Comparison of ENCODE assay signal across 8 cellular contexts in the genomic region with DNA sequence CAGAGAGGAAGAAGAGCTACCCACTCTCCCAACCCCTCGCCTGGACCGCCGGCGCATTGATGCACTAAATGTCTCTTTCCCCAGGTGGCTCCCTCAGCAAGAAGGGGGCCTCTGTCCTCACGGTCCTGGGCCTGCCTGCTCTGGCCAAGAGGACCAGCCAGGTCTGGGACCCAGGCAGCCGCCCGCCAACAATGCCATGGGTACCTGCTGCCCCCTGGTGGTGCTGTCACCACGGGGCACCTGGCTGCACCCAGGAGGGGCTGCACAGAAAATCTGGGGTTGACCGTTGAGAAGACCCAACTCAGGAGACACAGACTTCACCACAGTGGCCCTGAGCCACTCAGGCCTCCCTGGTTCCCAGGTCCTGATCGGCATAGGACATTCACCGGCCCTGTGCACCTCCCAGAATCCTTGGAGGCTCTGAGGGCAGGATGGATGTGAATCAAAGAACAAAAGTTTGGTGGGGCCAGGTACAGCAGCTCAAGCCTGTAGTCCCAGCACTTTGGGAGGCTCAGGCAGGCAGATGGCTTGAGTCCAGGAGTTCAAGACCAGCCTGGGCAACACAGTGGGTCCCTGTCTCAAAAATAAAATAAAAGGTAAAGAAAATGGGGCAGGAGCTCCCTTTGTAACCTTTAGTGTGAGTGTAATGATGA. TPM values are rescaled to one million over a fixed set of nuclear protein-coding genes. Genes with fewer than 3 reads are reported as not detected.
DNase-seq lines count a peak whose midpoint lies in the region; ATAC-seq and TF ChIP-seq lines count a peak whose summit lies in the region.

No MANE protein-coding gene starts in this region.

- no peak for ATAC-seq in GM18520 (IDR thresholded peaks at IDR 0.05; ENCODE audit: unreplicated experiment)

- DNase-seq in AG09319 (ENCODE audit: extremely low read depth, low read depth) = no peak
- peak; percentile 89 for DNase-seq in GM20000 (ENCODE audit: low spot score)
- peak; percentile 86 for DNase-seq in NCI-H69 (lab: John Stamatoyannopoulos, UW)
- DNase-seq in activated CD4-positive, alpha-beta T cell treated with anti-CD3 and anti-CD28 coated beads, Interleukin-2, amount 50 U/mL, for 48 hours = peak; percentile 84 to 86
- peak; percentile 84 for DNase-seq in dermis blood vessel endothelial cell
- DNase-seq in lung microvascular endothelial cell (ENCODE audit: low read depth in 2 of 2) = peak; percentile 69 to 80
- peak; percentile 69 for DNase-seq in stimulated activated CD8-positive, alpha-beta memory T cell treated with anti-CD3 and anti-CD28 coated beads, Interleukin-15, amount 100 ng/mL, for 24 hours (ENCODE audit: low read depth)

- TF ChIP-seq CTCF in AG09319 (IDR thresholded peaks at IDR 0.05; ENCODE audit: low read depth, low read length) (peak; percentile 99), GM20000 (IDR thresholded peaks at IDR 0.05; ENCODE audit: extremely low read depth, missing control alignments) (peak; percentile 95)

RNA-seq across cellular contexts. Expression of a gene that starts 2.4 kb away (rescaled TPM):
- 19.6 and 22.7 TPM in 2 replicates for total RNA-seq in dermis blood vessel endothelial cell
- 10.0 and 17.7 TPM in 2 replicates for total RNA-seq in lung microvascular endothelial cell

RNA-seq across cellular contexts. Expression of a gene that starts 30.8 kb away (rescaled TPM):
- 5.4 and 15.8 TPM in 2 replicates for total RNA-seq in dermis blood vessel endothelial cell
- 4.8 TPM in 2 replicates for total RNA-seq in lung microvascular endothelial cell
